8 cellular contexts compared by ENCODE assay signal in genomic region chr3:71066356-71066755, GRCh38.
DNase-seq lines count a peak whose midpoint lies in the region; ATAC-seq, FAIRE-seq and TF ChIP-seq lines count a peak whose summit lies in the region.

No MANE protein-coding gene starts in this region.

- peak overlapping the region; percentile 97 for H3K27ac ChIP-seq in skeletal muscle tissue (ENCODE audit: low read depth, low read length)

- peak overlapping the region in 1 of 3 donors; percentile 90 for H3K9ac ChIP-seq in skeletal muscle tissue (ENCODE audit: low read depth in 1 of 3, low read length in 3 of 3)

- no peaks in the 10 kb centered on the region for H3K27me3 Mint-ChIP-seq in endothelial cell (ENCODE audit: unreplicated experiment)

- FAIRE-seq in RCC 7860 (lab: Jason Lieb, UNC) = no peak

- peak overlapping the region; percentile 84 for H3K27ac Mint-ChIP-seq in endothelial cell (ENCODE audit: unreplicated experiment)

- no peak for TF ChIP-seq CTCF in endothelial cell (IDR thresholded peaks at IDR 0.05; ENCODE audit: unreplicated experiment)

- no peaks in the 10 kb centered on the region for H3K9me3 ChIP-seq in skeletal muscle tissue (ENCODE audit: control insufficient read depth in 3 of 3, low read length in 3 of 3)

- H3K9me3 Mint-ChIP-seq in endothelial cell (ENCODE audit: unreplicated experiment) = no peaks in the 10 kb centered on the region

- DNase-seq in HT-29 (ENCODE audit: low spot score) = peak; percentile 46
- DNase-seq in RCC 7860 (ENCODE audit: low spot score) = peak; percentile 21
- no peak for DNase-seq in endothelial cell (ENCODE audit: low spot score)
- DNase-seq in NCI-H146 (lab: John Stamatoyannopoulos, UW) = no peak
- DNase-seq in NCI-H187 treated with DMSO at 0.1 percent for 48 hours (lab: John Stamatoyannopoulos, UW) = no peak

- H3K36me3 Mint-ChIP-seq in endothelial cell (ENCODE audit: low read depth, unreplicated experiment) = no peaks in the 10 kb centered on the region

- H3K36me3 ChIP-seq in skeletal muscle tissue (ENCODE audit: control insufficient read depth in 3 of 3, insufficient read depth in 3 of 3, low read length in 3 of 3) = no peaks in the 10 kb centered on the region

- H3K4me1 ChIP-seq in skeletal muscle tissue (ENCODE audit: control insufficient read depth in 3 of 3, insufficient read depth in 3 of 3, low read length in 3 of 3) = peaks cover 13 to 40% (median 29%) of the 10 kb centered on the region in 3 donors

- H3K4me1 Mint-ChIP-seq in endothelial cell (ENCODE audit: unreplicated experiment) = peaks cover 39% of the 10 kb centered on the region

- peak overlapping the region; percentile 91 for H3K4me3 Mint-ChIP-seq in endothelial cell (ENCODE audit: unreplicated experiment)

- H3K4me3 ChIP-seq in skeletal muscle tissue (ENCODE audit: low read length in 3 of 3) = no peak overlapping the region

- no peaks in the 10 kb centered on the region for H3K27me3 ChIP-seq in skeletal muscle tissue (ENCODE audit: control insufficient read depth in 3 of 3, insufficient read depth in 3 of 3, low read length in 3 of 3)

- no peak for ATAC-seq in HG02884 (IDR thresholded peaks at IDR 0.05; ENCODE audit: unreplicated experiment)
- no peak for ATAC-seq in GM18861 (IDR thresholded peaks at IDR 0.05; ENCODE audit: unreplicated experiment)

Comparison
In these comparisons a context has a peak if more than half of its experiments do, and no peak if none do; other contexts are left out.
1. DNase-seq: peak in HT-29 (single experiment) and RCC 7860 (single experiment); none in endothelial cell (single experiment), NCI-H146 (single experiment) and NCI-H187 treated with DMSO at 0.1 percent for 48 hours (single experiment).